11 cellular contexts compared by ENCODE assay signal in genomic region chr18:48133675-48134251, GRCh38.
DNase-seq lines count a peak whose midpoint lies in the region; ATAC-seq, FAIRE-seq and TF ChIP-seq lines count a peak whose summit lies in the region.
"Had no signal": no experiment of that assay in that cellular context is flagged by ENCODE, and none has a peak within 500 bp of the region (broad histone marks: within the 10 kb centered on the region; RNA-seq: fewer than 3 reads in every experiment).

No MANE protein-coding gene starts in this region.

- ATAC-seq in pancreas (peak; percentile 43 to 81 (median 65)), HG02588 (IDR thresholded peaks at IDR 0.05; ENCODE audit: unreplicated experiment) (no peak)
- no peak for ATAC-seq in activated CD4-positive, alpha-beta T cell treated with anti-CD3 and anti-CD28 coated beads for 36 hours

- H3K4me1 ChIP-seq in pancreas, result peaks cover 4 to 7% (median 6%) of the 10 kb centered on the region in 3 donors

- H3K4me3 Mint-ChIP-seq in activated CD4-positive, alpha-beta T cell treated with anti-CD3 and anti-CD28 coated beads for 36 hours, result no peak overlapping the region

- POLR2A ChIA-PET in HEK293T (lab: Yijun Ruan, JAX), result no interaction called here
- POLR2A ChIA-PET in activated CD4-positive, alpha-beta T cell treated with anti-CD3 and anti-CD28 coated beads for 36 hours (lab: Charles Lee), result no interaction called here

- no peaks in the 10 kb centered on the region for H3K9me3 Mint-ChIP-seq in activated CD4-positive, alpha-beta T cell treated with anti-CD3 and anti-CD28 coated beads for 36 hours (ENCODE audit: low read depth)

- H3K36me3 ChIP-seq in pancreas, result no peaks in the 10 kb centered on the region

- 11 to 14% methylated on average over 5 of the region's 5 CpGs for WGBS in pancreas, 2 donors

- no peaks in the 10 kb centered on the region for H3K9me3 ChIP-seq in pancreas

- no peaks in the 10 kb centered on the region for H3K36me3 Mint-ChIP-seq in activated CD4-positive, alpha-beta T cell treated with anti-CD3 and anti-CD28 coated beads for 36 hours (ENCODE audit: low read depth)

- no peak for FAIRE-seq in pancreas (lab: Jason Lieb, UNC)

- DNase-seq in HEK293T (ENCODE audit: extremely low spot score) (no peak), NCI-H2196 treated with DMSO at 0.1 percent for 48 hours (lab: John Stamatoyannopoulos, UW; ENCODE audit: unreplicated experiment) (peak; percentile 94), cardiac fibroblast (ENCODE audit: low read depth in 2 of 2) (peak; percentile 7 to 15), pancreas (peak in 1 of 6 donors; percentile 24), OCI-M2 (lab: John Stamatoyannopoulos, UW; ENCODE audit: unreplicated experiment) (no peak), AG20443 (ENCODE audit: low spot score) (no peak)
- no peak for DNase-seq in activated CD4-positive, alpha-beta T cell treated with anti-CD3 and anti-CD28 coated beads for 36 hours
- DNase-seq: activated CD4-positive, CD25-positive, alpha-beta regulatory T cell treated with anti-CD3 and anti-CD28 coated beads, Interleukin-2, amount 50 U/mL, for 72 hours; erythroblast; HCEC 1CT had no signal

- H3K27ac Mint-ChIP-seq in activated CD4-positive, alpha-beta T cell treated with anti-CD3 and anti-CD28 coated beads for 36 hours, result no peak overlapping the region

- intact Hi-C loops in pancreas (cut with DNase I), result no loop called here
- intact Hi-C loops in activated CD4-positive, alpha-beta T cell treated with anti-CD3 and anti-CD28 coated beads for 36 hours (cut with DNase I, micrococcal nuclease), result no loop called here

- H3K4me3 ChIP-seq in cardiac fibroblast (replicated peaks in 1 of 2; ENCODE audit: low read depth in 2 of 2, low read length in 2 of 2) (no peak overlapping the region), pancreas (no peak overlapping the region)

- TF ChIP-seq CTCF in cardiac fibroblast (IDR thresholded peaks at IDR 0.05; ENCODE audit: low read depth, low read length) (no peak), pancreas (IDR thresholded peaks at IDR 0.05) (no peak)

- H3K27me3 Mint-ChIP-seq in activated CD4-positive, alpha-beta T cell treated with anti-CD3 and anti-CD28 coated beads for 36 hours, result peaks cover 39% of the 10 kb centered on the region

- no peaks in the 10 kb centered on the region for H3K27me3 ChIP-seq in pancreas

- CTCF ChIA-PET in HEK293T (lab: Yijun Ruan, JAX), result no interaction called here
- CTCF ChIA-PET in activated CD4-positive, alpha-beta T cell treated with anti-CD3 and anti-CD28 coated beads for 36 hours (lab: Charles Lee), result interaction anchor here (1.5 kb wide), 1 partner anchor 12 kb away, joined by 3 read pairs; no protein-coding TSS in a partner anchor

- H3K4me1 Mint-ChIP-seq in activated CD4-positive, alpha-beta T cell treated with anti-CD3 and anti-CD28 coated beads for 36 hours, result peaks cover 6% of the 10 kb centered on the region

- peak overlapping the region in 1 of 4 donors; percentile 13 for H3K27ac ChIP-seq in pancreas

TF ChIP-seq in HEK293T, 16 proteins besides CTCF, POLR2A, EP300 and RAD21:
- TF ChIP-seq LEF1 (IDR thresholded peaks at IDR 0.05; ENCODE audit: borderline replicate concordance) (no peak), ZNF384 (IDR thresholded peaks at IDR 0.05) (peak; percentile 53; the same call in 1 of the 2 replicates)

Comparison
In these comparisons a context has a peak if more than half of its experiments do, and no peak if none do; other contexts are left out.
1. DNase-seq: peak in NCI-H2196 treated with DMSO at 0.1 percent for 48 hours (single experiment) and cardiac fibroblast (2 of 2); none in HEK293T (single experiment), activated CD4-positive, alpha-beta T cell treated with anti-CD3 and anti-CD28 coated beads for 36 hours (single experiment), OCI-M2 (single experiment) and AG20443 (single experiment).
2. ATAC-seq: peak in pancreas (4 of 4); none in activated CD4-positive, alpha-beta T cell treated with anti-CD3 and anti-CD28 coated beads for 36 hours (single experiment) and HG02588 (single experiment).